8 cellular contexts compared by ENCODE assay signal in genomic region chrY:17579131-17579955, GRCh38.
DNase-seq lines count a peak whose midpoint lies in the region; ATAC-seq, FAIRE-seq and TF ChIP-seq lines count a peak whose summit lies in the region.
"Not testable (repeated sequence)": the region's sequence is repeated elsewhere in the genome, so short reads cannot be mapped to it uniquely, and the experiment has no call there.

No MANE protein-coding gene starts in this region.

- not testable (repeated sequence) for H3K79me2 ChIP-seq in astrocyte (ENCODE audit: insufficient read depth, low read length)

- H3K4me1 ChIP-seq in astrocyte (ENCODE audit: insufficient read depth, low read length) = not testable (repeated sequence)

- not testable (repeated sequence) for H4K20me1 ChIP-seq in astrocyte (ENCODE audit: insufficient read depth, low read length)

- H3K27ac Mint-ChIP-seq in activated CD8-positive, alpha-beta memory T cell treated with anti-CD3 and anti-CD28 coated beads, Interleukin-2, amount 10 ng/mL, durations not matched to agents 7 days and 5 days; stimulated activated memory B cell treated with anti-CD40 and anti-IgM and Interleukin-4, amounts not matched to agents 10 μg/mL and 1 μg/mL and 100 μg/mL, for 72 hours: not testable (repeated sequence)
- peak overlapping the region; percentile 77 for H3K27ac Mint-ChIP-seq in astrocyte (ENCODE audit: unreplicated experiment)

- FAIRE-seq in GM18507 (lab: Jason Lieb, UNC) = peak; percentile 91
- not testable (repeated sequence) for FAIRE-seq in astrocyte (lab: Jason Lieb, UNC)

- not testable (repeated sequence) for DNase-seq in GM18507 (ENCODE audit: extremely low spot score, insufficient read length, low read depth); astrocyte (ENCODE audit: low read depth); left ventricle myocardium superior
- peak; percentile 20 for DNase-seq in MG63
- peak; percentile 2 for DNase-seq in activated CD8-positive, alpha-beta memory T cell treated with anti-CD3 and anti-CD28 coated beads, Interleukin-2, amount 10 ng/mL, durations not matched to agents 7 days and 5 days

- H3K27me3 ChIP-seq in MG63; astrocyte (ENCODE audit: insufficient read depth, low read length): not testable (repeated sequence)

- not testable (repeated sequence) for H3K36me3 ChIP-seq in MG63; astrocyte (ENCODE audit: insufficient read depth, low read length)

- not testable (repeated sequence) for H3K27ac ChIP-seq in astrocyte (ENCODE audit: low read depth, low read length)

- not testable (repeated sequence) for H3K9me3 Mint-ChIP-seq in activated CD8-positive, alpha-beta memory T cell treated with anti-CD3 and anti-CD28 coated beads, Interleukin-2, amount 10 ng/mL, durations not matched to agents 7 days and 5 days (ENCODE audit: low read depth); astrocyte (ENCODE audit: unreplicated experiment); stimulated activated memory B cell treated with anti-CD40 and anti-IgM and Interleukin-4, amounts not matched to agents 10 μg/mL and 1 μg/mL and 100 μg/mL, for 72 hours

- intact Hi-C loops in left ventricle myocardium superior (cut with micrococcal nuclease) = not testable (repeated sequence)

- CTCF ChIA-PET in activated CD8-positive, alpha-beta memory T cell treated with anti-CD3 and anti-CD28 coated beads, Interleukin-2, amount 10 ng/mL, durations not matched to agents 7 days and 5 days (lab: Charles Lee) = not testable (repeated sequence)

- not testable (repeated sequence) for H3K4me2 ChIP-seq in astrocyte (ENCODE audit: low read length)

- not testable (repeated sequence) for H3K36me3 Mint-ChIP-seq in activated CD8-positive, alpha-beta memory T cell treated with anti-CD3 and anti-CD28 coated beads, Interleukin-2, amount 10 ng/mL, durations not matched to agents 7 days and 5 days; astrocyte (ENCODE audit: low read depth, unreplicated experiment); stimulated activated memory B cell treated with anti-CD40 and anti-IgM and Interleukin-4, amounts not matched to agents 10 μg/mL and 1 μg/mL and 100 μg/mL, for 72 hours

- H3K4me3 ChIP-seq in MG63; astrocyte (ENCODE audit: insufficient read depth, low read depth, low read length): not testable (repeated sequence)

- H3K27me3 Mint-ChIP-seq in activated CD8-positive, alpha-beta memory T cell treated with anti-CD3 and anti-CD28 coated beads, Interleukin-2, amount 10 ng/mL, durations not matched to agents 7 days and 5 days; astrocyte (ENCODE audit: low read depth, unreplicated experiment); stimulated activated memory B cell treated with anti-CD40 and anti-IgM and Interleukin-4, amounts not matched to agents 10 μg/mL and 1 μg/mL and 100 μg/mL, for 72 hours: not testable (repeated sequence)

- not testable (repeated sequence) for TF ChIP-seq CTCF in astrocyte (IDR thresholded peaks at IDR 0.05; ENCODE audit: insufficient read depth, low read depth, low read length)

- not testable (repeated sequence) for H3K4me1 Mint-ChIP-seq in activated CD8-positive, alpha-beta memory T cell treated with anti-CD3 and anti-CD28 coated beads, Interleukin-2, amount 10 ng/mL, durations not matched to agents 7 days and 5 days; astrocyte (ENCODE audit: low read depth, unreplicated experiment); stimulated activated memory B cell treated with anti-CD40 and anti-IgM and Interleukin-4, amounts not matched to agents 10 μg/mL and 1 μg/mL and 100 μg/mL, for 72 hours

- not testable (repeated sequence) for H2AFZ ChIP-seq in astrocyte (ENCODE audit: low read depth, low read length)

- H3K4me3 Mint-ChIP-seq in activated CD8-positive, alpha-beta memory T cell treated with anti-CD3 and anti-CD28 coated beads, Interleukin-2, amount 10 ng/mL, durations not matched to agents 7 days and 5 days = peak overlapping the region; percentile 42
- H3K4me3 Mint-ChIP-seq in astrocyte (ENCODE audit: unreplicated experiment) = peak overlapping the region; percentile 83
- peak overlapping the region; percentile 62 for H3K4me3 Mint-ChIP-seq in stimulated activated memory B cell treated with anti-CD40 and anti-IgM and Interleukin-4, amounts not matched to agents 10 μg/mL and 1 μg/mL and 100 μg/mL, for 72 hours

- not testable (repeated sequence) for H3K9me3 ChIP-seq in MG63; astrocyte (ENCODE audit: insufficient read depth, low read depth, low read length)

- ATAC-seq in GM21515 (IDR thresholded peaks at IDR 0.05; ENCODE audit: unreplicated experiment) (peak; percentile 90), HG03045 (IDR thresholded peaks at IDR 0.05; ENCODE audit: unreplicated experiment) (peak; percentile 75), left ventricle myocardium superior (peak; percentile 54)
- ATAC-seq in activated CD8-positive, alpha-beta memory T cell treated with anti-CD3 and anti-CD28 coated beads, Interleukin-2, amount 10 ng/mL, durations not matched to agents 7 days and 5 days = peak; percentile 49
- ATAC-seq in stimulated activated memory B cell treated with anti-CD40 and anti-IgM and Interleukin-4, amounts not matched to agents 10 μg/mL and 1 μg/mL and 100 μg/mL, for 72 hours = peak; percentile 60

- not testable (repeated sequence) for H3K9ac ChIP-seq in astrocyte (ENCODE audit: low read length)
